ENCODE assay signal across 1 cellular context in genomic region chr3:57935539-57935938, GRCh38.
TF ChIP-seq lines count a peak whose summit lies in the region.

No MANE protein-coding gene starts in this region.

TF ChIP-seq in K562, 482 proteins besides CTCF, POLR2A, EP300 and RAD21 (continued from another document and continues in another):
- TF ChIP-seq MNT (conservative IDR thresholded peaks at IDR 0.05) (peak; percentile 77 to 88), STAT5B (CRISPR knock-in tag; IDR thresholded peaks at IDR 0.05) (no peak), NUFIP1 (IDR thresholded peaks at IDR 0.05; ENCODE audit: partially characterized antibody) (no peak), ZNF134 (CRISPR knock-in tag; conservative IDR thresholded peaks at IDR 0.05) (no peak), RERE (CRISPR knock-in tag; IDR thresholded peaks at IDR 0.05; ENCODE audit: borderline replicate concordance) (no peak), NFIC (IDR thresholded peaks at IDR 0.05) (peak; percentile 82), ARID1B (IDR thresholded peaks at IDR 0.05) (peak; percentile 94), ZNF592 (IDR thresholded peaks at IDR 0.05) (peak; percentile 59; the same call in 1 of the 2 replicates), POLR2B (IDR thresholded peaks at IDR 0.05; ENCODE audit: low read depth, partially characterized antibody) (no peak), PKNOX1 (IDR thresholded peaks at IDR 0.05) (peak; percentile 45; the same call in 1 of the 2 replicates), ZNF3 (CRISPR knock-in tag; IDR thresholded peaks at IDR 0.05) (no peak), XRCC4 (IDR thresholded peaks at IDR 0.05; ENCODE audit: extremely low read depth, insufficient read depth, insufficient read length) (no peak), TCF3 (CRISPR knock-in tag; IDR thresholded peaks at IDR 0.05) (peak; percentile 93), USF1 (CRISPR knock-in tag; IDR thresholded peaks at IDR 0.05) (peak; percentile 80), ZFP91 (CRISPR knock-in tag; IDR thresholded peaks at IDR 0.05) (no peak), PURB (CRISPR knock-in tag; IDR thresholded peaks at IDR 0.05; ENCODE audit: low read depth) (no peak), ASH1L (IDR thresholded peaks at IDR 0.05; ENCODE audit: borderline replicate concordance, low read depth, partially characterized antibody) (no peak), HMG20B (CRISPR knock-in tag; IDR thresholded peaks at IDR 0.05) (no peak), ZNF165 (CRISPR knock-in tag; IDR thresholded peaks at IDR 0.05; ENCODE audit: borderline replicate concordance) (no peak), RBBP5 (IDR thresholded peaks at IDR 0.05; ENCODE audit: borderline replicate concordance, insufficient read depth, low read length, poor library complexity, severe bottlenecking) (no peak), SOX6 (IDR thresholded peaks at IDR 0.05) (peak; percentile 50; the same call in 1 of the 2 replicates), HDAC1 (IDR thresholded peaks at IDR 0.05) (peak in 1 of 2 experiments; percentile 69; a peak in 2 of 4 replicates), BACH1 (tag; IDR thresholded peaks at IDR 0.05) (no peak), MEIS2 (IDR thresholded peaks at IDR 0.05; ENCODE audit: partially characterized antibody) (peak; percentile 72), RAD51 (IDR thresholded peaks at IDR 0.05; ENCODE audit: borderline replicate concordance, low read depth) (peak; percentile 72; the same call in 1 of the 2 replicates), PBX2 (CRISPR knock-in tag; IDR thresholded peaks at IDR 0.05; ENCODE audit: low read depth) (no peak), PBX2 (tag; conservative IDR thresholded peaks at IDR 0.05; ENCODE audit: low read depth) (peak; percentile 47), RNF219 (CRISPR knock-in tag; IDR thresholded peaks at IDR 0.05) (no peak), POLR2H (tag; IDR thresholded peaks at IDR 0.05; ENCODE audit: low read depth) (no peak), ZNF184 (CRISPR knock-in tag; IDR thresholded peaks at IDR 0.05) (no peak), NFXL1 (CRISPR knock-in tag; IDR thresholded peaks at IDR 0.05) (no peak), BRD4 (IDR thresholded peaks at IDR 0.05) (no peak), NEUROD1 (IDR thresholded peaks at IDR 0.05; ENCODE audit: borderline replicate concordance, low read depth, low read length, partially characterized antibody) (peak; percentile 55), BMI1 (IDR thresholded peaks at IDR 0.05; ENCODE audit: low read length) (no peak), SMAD4 (CRISPR knock-in tag; conservative IDR thresholded peaks at IDR 0.05) (no peak)
